ENCODE assay signal across 9 cellular contexts in genomic region chr20:31543966-31544598, GRCh38. TPM values are rescaled to one million over a fixed set of nuclear protein-coding genes. Genes with fewer than 3 reads are reported as not detected.
DNase-seq lines count a peak whose midpoint lies in the region; ATAC-seq lines count a peak whose summit lies in the region.
"Had no signal": no experiment of that assay in that cellular context is flagged by ENCODE, and none has a peak within 500 bp of the region (broad histone marks: within the 10 kb centered on the region; RNA-seq: fewer than 3 reads in every experiment).

No MANE protein-coding gene starts in this region.

- H3K4me3 ChIP-seq in CD8-positive, alpha-beta memory T cell (ENCODE audit: low read length) = no peak overlapping the region
- H3K4me3 ChIP-seq in neuronal stem cell (ENCODE audit: low read length in 2 of 2) = no peak overlapping the region

- peak overlapping the region; percentile 58 for H4K8ac ChIP-seq in neuronal stem cell (ENCODE audit: low read depth, low read length)

- POLR2A ChIA-PET in CD8-positive, alpha-beta memory T cell (lab: Charles Lee) = no interaction called here

- peak overlapping the region in 2 of 7 donors; percentile 9 to 40 for H3K4me3 Mint-ChIP-seq in CD8-positive, alpha-beta memory T cell

- H3K36me3 ChIP-seq in CD8-positive, alpha-beta memory T cell (ENCODE audit: insufficient read depth, low read length) = peaks cover 18% of the 10 kb centered on the region
- peaks cover 16 to 75% of the 10 kb centered on the region in 2 donors for H3K36me3 ChIP-seq in neuronal stem cell (replicated peaks in 1 of 2; ENCODE audit: control insufficient read depth in 2 of 2, insufficient read depth in 2 of 2, low read length in 2 of 2)

- no peak overlapping the region for H4K91ac ChIP-seq in neuronal stem cell (ENCODE audit: low read depth, low read length, poor library complexity)

- CTCF ChIA-PET in CD8-positive, alpha-beta memory T cell (lab: Charles Lee) = no interaction called here

- H2AK5ac ChIP-seq in neuronal stem cell (ENCODE audit: low read depth, low read length) = no peak overlapping the region

- peaks cover 29 to 39% (median 35%) of the 10 kb centered on the region in 3 donors for H3K4me1 Mint-ChIP-seq in CD8-positive, alpha-beta memory T cell

- no CpG with 5 or more reads among the region's 1 CpG for WGBS in neuronal stem cell (ENCODE audit: extremely low coverage in 2 of 2, insufficient read length in 2 of 2, insufficient replicate concordance in 1 of 2), 2 donors

- H3K9me3 Mint-ChIP-seq in CD8-positive, alpha-beta memory T cell = no peaks in the 10 kb centered on the region

- H2AFZ ChIP-seq in neuronal stem cell (ENCODE audit: low read length) = no peak overlapping the region

- H3K4ac ChIP-seq in neuronal stem cell (ENCODE audit: low read length) = no peak overlapping the region

- no peak overlapping the region for H3K4me2 ChIP-seq in neuronal stem cell (ENCODE audit: insufficient read depth, low read length, poor library complexity, severe bottlenecking)

- no peak overlapping the region for H3K9ac ChIP-seq in neuronal stem cell (ENCODE audit: low read depth, low read length, poor library complexity)

- DNase-seq in CD8-positive, alpha-beta memory T cell = no peak
- DNase-seq in RPMI7951 (ENCODE audit: low read depth) (peak; percentile 100), epithelial cell of prostate (ENCODE audit: low read depth, low spot score) (peak; percentile 48), neuronal stem cell (ENCODE audit: low spot score) (no peak), DMS153 treated with DMSO at 0.1 percent for 48 hours (lab: John Stamatoyannopoulos, UW; ENCODE audit: unreplicated experiment) (no peak)

- peak overlapping the region; percentile 28 for H3K14ac ChIP-seq in neuronal stem cell (ENCODE audit: low read length)

- H3K27me3 ChIP-seq in CD8-positive, alpha-beta memory T cell (ENCODE audit: insufficient read depth, low read length, poor library complexity, severe bottlenecking) = no peaks in the 10 kb centered on the region
- no peaks in the 10 kb centered on the region for H3K27me3 ChIP-seq in neuronal stem cell (ENCODE audit: control insufficient read depth in 3 of 3, insufficient read depth in 3 of 3, low read depth in 1 of 3, low read length in 3 of 3)

- H3K9me3 ChIP-seq in CD8-positive, alpha-beta memory T cell (ENCODE audit: low read length) = no peaks in the 10 kb centered on the region
- no peaks in the 10 kb centered on the region for H3K9me3 ChIP-seq in neuronal stem cell (replicated peaks in 1 of 2; ENCODE audit: control insufficient read depth in 2 of 2, insufficient read depth in 1 of 2, low read depth in 1 of 2, low read length in 2 of 2)

- H2BK15ac ChIP-seq in neuronal stem cell (ENCODE audit: low read length) = no peak overlapping the region

- H3K27ac ChIP-seq in CD8-positive, alpha-beta memory T cell (ENCODE audit: low read depth, low read length) = no peak overlapping the region
- H3K27ac ChIP-seq in epithelial cell of prostate = peak overlapping the region; percentile 89
- H3K27ac ChIP-seq in neuronal stem cell (replicated peaks; ENCODE audit: low read length) = no peak overlapping the region
- H3K27ac ChIP-seq: VCaP had no signal

- peak overlapping the region; percentile 11 for H2BK12ac ChIP-seq in neuronal stem cell (ENCODE audit: low read length)

- no peak overlapping the region for H3K18ac ChIP-seq in neuronal stem cell (ENCODE audit: low read length)

- H3K23ac ChIP-seq in neuronal stem cell (ENCODE audit: low read depth, low read length, poor library complexity) = no peak overlapping the region

- no peak overlapping the region for H2BK120ac ChIP-seq in neuronal stem cell (ENCODE audit: low read depth, low read length)

- H2BK5ac ChIP-seq in neuronal stem cell (ENCODE audit: low read length) = no peak overlapping the region

- peaks cover 4 to 75% (median 8%) of the 10 kb centered on the region in 3 donors for H3K36me3 Mint-ChIP-seq in CD8-positive, alpha-beta memory T cell

- peak overlapping the region in 6 of 8 donors; percentile 27 to 80 (median 66) for H3K27ac Mint-ChIP-seq in CD8-positive, alpha-beta memory T cell

- no peaks in the 10 kb centered on the region for H3K27me3 Mint-ChIP-seq in CD8-positive, alpha-beta memory T cell

- H3K79me1 ChIP-seq in neuronal stem cell (ENCODE audit: low read depth, low read length) = peaks cover 2% of the 10 kb centered on the region

- peaks cover 9% of the 10 kb centered on the region for H3K4me1 ChIP-seq in CD8-positive, alpha-beta memory T cell (ENCODE audit: insufficient read depth, low read length)
- peaks cover 2 to 4% of the 10 kb centered on the region in 2 donors for H3K4me1 ChIP-seq in neuronal stem cell (ENCODE audit: control insufficient read depth in 2 of 2, insufficient read depth in 1 of 2, low read depth in 1 of 2, low read length in 2 of 2)

- ATAC-seq in HG02973 (IDR thresholded peaks at IDR 0.05; ENCODE audit: unreplicated experiment) (no peak), GM21528 (IDR thresholded peaks at IDR 0.05; ENCODE audit: low FRiP score, unreplicated experiment) (no peak), GM21737 (IDR thresholded peaks at IDR 0.05; ENCODE audit: unreplicated experiment) (no peak)

RNA-seq across cellular contexts. Expression of gene HM13, which starts 29.8 kb away (rescaled TPM):
- 100 to 1,000 TPM; 153 to 167 TPM for total RNA-seq in CD8-positive, alpha-beta memory T cell
- 166 TPM for polyA plus RNA-seq in CD8-positive, alpha-beta memory T cell
- total RNA-seq in RPMI7951 (2014; rRNA removed; shearing (Covaris generic)) = 176 and 179 TPM in 2 replicates
- 81.6 TPM for polyA plus RNA-seq in neuronal stem cell (2013, experiment 1 of 2)
- 82.1 TPM for polyA plus RNA-seq in neuronal stem cell (2013, experiment 2 of 2)

Comparison
In these comparisons a context has a peak if more than half of its experiments do, and no peak if none do; other contexts are left out.
1. DNase-seq: peak in RPMI7951 (single experiment) and epithelial cell of prostate (single experiment); none in CD8-positive, alpha-beta memory T cell (0 of 5), neuronal stem cell (single experiment) and DMS153 treated with DMSO at 0.1 percent for 48 hours (single experiment).